ENCODE assay signal across 17 cellular contexts in genomic region chr2:15547100-15547499, GRCh38.
"Had no signal": no experiment of that assay in that cellular context is flagged by ENCODE, and none has a peak within 500 bp of the region (broad histone marks: within the 10 kb centered on the region; RNA-seq: fewer than 3 reads in every experiment).

No MANE protein-coding gene starts in this region.

- H3K27me3 ChIP-seq: breast epithelium, stomach, upper lobe of right lung had no signal

- H3K4me3 ChIP-seq: breast epithelium, lower lobe of right lung, psoas muscle, stomach, thoracic aorta, upper lobe of right lung had no signal

- H3K27ac ChIP-seq: breast epithelium, lower lobe of right lung, psoas muscle, stomach, thoracic aorta, upper lobe of right lung had no signal

- H3K4me1 ChIP-seq: breast epithelium, lower lobe of right lung, psoas muscle, upper lobe of right lung had no signal

- H3K9me3 Mint-ChIP-seq: activated naive CD4-positive, alpha-beta T cell treated with anti-CD3 and anti-CD28 coated beads for 36 hours; activated naive CD8-positive, alpha-beta T cell treated with anti-CD3 and anti-CD28 coated beads, Interleukin-2, amount 50 U/mL, for 24 hours; effector memory CD8-positive, alpha-beta T cell; T-cell had no signal

- H3K9me3 ChIP-seq: breast epithelium, lower lobe of right lung, psoas muscle, stomach, thoracic aorta, upper lobe of right lung had no signal

- H3K4me3 Mint-ChIP-seq: activated naive CD4-positive, alpha-beta T cell treated with anti-CD3 and anti-CD28 coated beads for 36 hours; activated naive CD8-positive, alpha-beta T cell treated with anti-CD3 and anti-CD28 coated beads, Interleukin-2, amount 50 U/mL, for 24 hours; effector memory CD8-positive, alpha-beta T cell; nephron progenitor cell; T-cell had no signal

- ATAC-seq: activated naive CD8-positive, alpha-beta T cell treated with anti-CD3 and anti-CD28 coated beads, Interleukin-2, amount 50 U/mL, for 24 hours; effector memory CD8-positive, alpha-beta T cell; left cardiac atrium; lower lobe of right lung; psoas muscle; sciatic nerve; T-cell; upper lobe of right lung had no signal

- H3K36me3 ChIP-seq: breast epithelium had no signal

- H3K4me1 Mint-ChIP-seq: nephron progenitor cell had no signal

- H3K27ac Mint-ChIP-seq: activated naive CD4-positive, alpha-beta T cell treated with anti-CD3 and anti-CD28 coated beads for 36 hours; activated naive CD8-positive, alpha-beta T cell treated with anti-CD3 and anti-CD28 coated beads, Interleukin-2, amount 50 U/mL, for 24 hours; effector memory CD8-positive, alpha-beta T cell; nephron progenitor cell; T-cell had no signal

- H3K27me3 Mint-ChIP-seq: activated naive CD8-positive, alpha-beta T cell treated with anti-CD3 and anti-CD28 coated beads, Interleukin-2, amount 50 U/mL, for 24 hours; effector memory CD8-positive, alpha-beta T cell; T-cell had no signal

- DNase-seq: activated CD4-positive, alpha-beta T cell treated with anti-CD3 and anti-CD28 coated beads, Interleukin-2, amount 50 U/mL, for 1 hour; activated naive CD8-positive, alpha-beta T cell treated with anti-CD3 and anti-CD28 coated beads, Interleukin-2, amount 50 U/mL, for 24 hours; aorta; dermis blood vessel endothelial cell; effector memory CD8-positive, alpha-beta T cell; left cardiac atrium; lower lobe of right lung; nephron progenitor cell; psoas muscle; stomach; T-cell; T-helper 9 cell; upper lobe of right lung had no signal
